Comparison of ENCODE assay signal across 7 cellular contexts in the genomic region with DNA sequence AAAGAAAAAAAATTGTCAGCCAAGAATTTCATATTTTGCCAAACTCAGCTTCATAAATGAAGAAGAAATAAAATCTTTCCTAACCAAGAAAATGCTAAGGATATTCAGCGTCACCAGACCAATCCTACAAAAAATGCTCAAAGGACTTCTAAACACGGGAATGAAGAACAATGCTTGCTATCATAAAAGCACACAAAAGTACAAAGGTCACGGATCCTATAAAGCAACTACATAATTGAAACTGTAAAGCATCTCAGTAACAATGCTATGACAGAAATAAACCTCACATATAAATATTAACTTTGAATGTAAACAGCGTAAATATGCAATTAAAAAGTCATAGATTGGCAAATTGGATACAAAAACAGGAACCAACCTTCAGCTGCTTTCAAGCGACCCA.
"Had no signal": no experiment of that assay in that cellular context is flagged by ENCODE, and none has a peak within 500 bp of the region (broad histone marks: within the 10 kb centered on the region; RNA-seq: fewer than 3 reads in every experiment).

No MANE protein-coding gene starts in this region.

- H3K27ac ChIP-seq: HL-60 had no signal

- FAIRE-seq: HepG2, HTR-8/SVneo, K562 had no signal

- H3K4me3 ChIP-seq: K562 had no signal

- ATAC-seq: HepG2, K562 had no signal

- DNase-seq: IMR-90, KBM-7, KG1 had no signal
